34 cellular contexts compared by ENCODE assay signal in the genomic region with DNA sequence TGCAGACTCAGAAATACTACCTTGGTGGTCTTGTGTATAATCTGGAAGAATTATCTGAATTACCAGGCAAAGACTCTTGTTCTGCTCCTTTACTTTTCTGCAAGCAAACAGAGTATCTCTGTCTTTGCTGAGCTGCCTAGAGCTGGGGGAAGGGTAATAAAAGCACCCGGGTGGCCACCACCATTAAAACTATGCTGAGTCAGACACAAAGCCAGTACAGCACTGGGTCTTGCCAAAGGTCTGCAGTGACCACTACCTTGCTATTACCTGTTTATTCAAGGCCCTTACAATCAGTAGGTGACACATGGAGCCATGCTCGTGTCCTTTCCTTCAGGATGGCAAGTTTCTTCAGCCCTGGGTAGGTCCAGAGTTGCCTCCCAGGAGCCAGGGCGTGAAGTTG.
"Had no signal": no experiment of that assay in that cellular context is flagged by ENCODE, and none has a peak within 500 bp of the region (broad histone marks: within the 10 kb centered on the region; RNA-seq: fewer than 3 reads in every experiment).

No MANE protein-coding gene starts in this region.

- H3K9me3 ChIP-seq: adrenal gland, body of pancreas, colonic mucosa had no signal

- FAIRE-seq: endometrium, endothelial cell of umbilical vein, frontal cortex, TTC549 had no signal

- H3K27ac ChIP-seq: adrenal gland, body of pancreas, cardiac muscle cell, colonic mucosa, epithelial cell of prostate, heart left ventricle, WERI-Rb-1 had no signal

- DNase-seq: activated B cell treated with CpG ODN at 0.5 μM for 24 hours; activated CD4-positive, alpha-beta T cell treated with anti-CD3 and anti-CD28 coated beads for 48 hours; activated CD4-positive, alpha-beta T cell treated with anti-CD3 and anti-CD28 coated beads, Interleukin-2, amount 50 U/mL, for 1 hour; activated CD4-positive, alpha-beta T cell treated with anti-CD3 and anti-CD28 coated beads, Interleukin-2, amount 50 U/mL, for 48 hours; activated CD8-positive, alpha-beta memory T cell treated with anti-CD3 and anti-CD28 coated beads, Interleukin-2, amount 10 ng/mL, durations not matched to agents 7 days and 5 days; activated CD8-positive, alpha-beta memory T cell treated with anti-CD3 and anti-CD28 coated beads, Interleukin-2, amount 50 U/mL, for 4 hours; activated CD8-positive, alpha-beta T cell treated with anti-CD3 and anti-CD28 coated beads, Interleukin-2, amount 10 ng/mL, durations not matched to agents 7 days and 5 days; activated effector memory CD4-positive, alpha-beta T cell treated with anti-CD3 and anti-CD28 coated beads, Interleukin-2, amount 50 U/mL, for 16 hours; activated naive CD4-positive, alpha-beta T cell treated with anti-CD3 and anti-CD28 coated beads for 36 hours; activated naive CD8-positive, alpha-beta T cell treated with anti-CD3 and anti-CD28 coated beads for 36 hours; activated naive CD8-positive, alpha-beta T cell treated with anti-CD3 and anti-CD28 coated beads, Interleukin-2, amount 50 U/mL, for 24 hours; activated T-cell treated with anti-CD3 and anti-CD28 coated beads, Interleukin-2, amount 50 U/mL, for 1 hour; activated T-cell treated with anti-CD3 and anti-CD28 coated beads, Interleukin-2, amount 50 U/mL, for 48 hours; adrenal gland; amygdala; aorta; body of pancreas; central memory CD4-positive, alpha-beta T cell; cerebellar nuclear complex; colonic mucosa; effector CD8-positive, alpha-beta T cell; foreskin fibroblast; glutamatergic neuron; heart left ventricle; T-helper 2 cell; WERI-Rb-1 had no signal

- ATAC-seq: activated CD4-positive, CD25-positive, alpha-beta regulatory T cell treated with anti-CD3 and anti-CD28 coated beads, Interleukin-2, amount 50 U/mL, for 24 hours; activated CD8-positive, alpha-beta memory T cell treated with anti-CD3 and anti-CD28 coated beads, Interleukin-2, amount 10 ng/mL, durations not matched to agents 7 days and 5 days; activated CD8-positive, alpha-beta T cell treated with anti-CD3 and anti-CD28 coated beads, Interleukin-2, amount 10 ng/mL, durations not matched to agents 7 days and 5 days; activated naive CD8-positive, alpha-beta T cell treated with anti-CD3 and anti-CD28 coated beads, Interleukin-2, amount 50 U/mL, for 24 hours; body of pancreas; esophagus mucosa; heart left ventricle had no signal

- H3K27me3 ChIP-seq: adrenal gland, body of pancreas, cardiac muscle cell, colonic mucosa, heart left ventricle had no signal

- H3K4me3 ChIP-seq: adrenal gland, body of pancreas, cardiac muscle cell, colonic mucosa, heart left ventricle had no signal

- H3K36me3 ChIP-seq: adrenal gland, cardiac muscle cell, colonic mucosa, heart left ventricle, WERI-Rb-1 had no signal

- H3K4me1 ChIP-seq: adrenal gland, body of pancreas, colonic mucosa, heart left ventricle had no signal
